Comparison of ENCODE assay signal across 20 cellular contexts in genomic region chr5:125175348-125176004, GRCh38.
DNase-seq lines count a peak whose midpoint lies in the region; ATAC-seq and TF ChIP-seq lines count a peak whose summit lies in the region.
"Had no signal": no experiment of that assay in that cellular context is flagged by ENCODE, and none has a peak within 500 bp of the region (broad histone marks: within the 10 kb centered on the region; RNA-seq: fewer than 3 reads in every experiment).

No MANE protein-coding gene starts in this region.

- TF ChIP-seq CTCF in C4-2B (conservative IDR thresholded peaks at IDR 0.05) (no peak), colonic mucosa (IDR thresholded peaks at IDR 0.05) (no peak), H9 (conservative IDR thresholded peaks at IDR 0.05) (no peak)

- H3K4me3 ChIP-seq in colonic mucosa, result no peak overlapping the region
- no peak overlapping the region for H3K4me3 ChIP-seq in naive thymus-derived CD4-positive, alpha-beta T cell (ENCODE audit: low read length)

- no peak overlapping the region for H2AFZ ChIP-seq in H9 (ENCODE audit: low read length)

- H2BK20ac ChIP-seq in H9 (ENCODE audit: low read depth, low read length, poor library complexity, severe bottlenecking), result no peak overlapping the region

- H4K8ac ChIP-seq in H9 (replicated peaks; ENCODE audit: insufficient read length, low read depth, low read length), result no peak overlapping the region

- H3K27ac Mint-ChIP-seq in H9, result no peak overlapping the region
- H3K27ac Mint-ChIP-seq in naive thymus-derived CD4-positive, alpha-beta T cell, result no peak overlapping the region

- H3K14ac ChIP-seq in H9 (ENCODE audit: insufficient read depth, low read length), result no peak overlapping the region

- H3K18ac ChIP-seq in H9 (ENCODE audit: insufficient read length, low read depth, low read length), result no peak overlapping the region

- H4K20me1 ChIP-seq in H9 (ENCODE audit: control insufficient read depth, insufficient read depth, insufficient read length), result no peaks in the 10 kb centered on the region

- DNase-seq in NCI-H446 treated with DMSO at 0.1 percent for 48 hours (lab: John Stamatoyannopoulos, UW), result peak; percentile 11
- DNase-seq in colonic mucosa, result no peak
- DNase-seq in left colon, result no peak
- DNase-seq in activated CD4-positive, CD25-positive, alpha-beta regulatory T cell treated with anti-CD3 and anti-CD28 coated beads, Interleukin-2, amount 50 U/mL, for 72 hours, result no peak
- no peak for DNase-seq in H9
- no peak for DNase-seq in naive thymus-derived CD4-positive, alpha-beta T cell
- DNase-seq: DMS53, H7, IMR-90, Karpas-422, MM.1S, NCI-H1105 treated with DMSO at 0.1 percent for 48 hours, NCI-H1694 treated with DMSO at 0.1 percent for 48 hours, NCI-H2107, NCI-H226, OCI-M1 had no signal

- H3K4me1 ChIP-seq in colonic mucosa, result no peaks in the 10 kb centered on the region
- peaks cover 5% of the 10 kb centered on the region for H3K4me1 ChIP-seq in H9 (ENCODE audit: insufficient read depth, low read length)
- no peaks in the 10 kb centered on the region for H3K4me1 ChIP-seq in naive thymus-derived CD4-positive, alpha-beta T cell (ENCODE audit: control insufficient read depth in 2 of 2, insufficient read depth in 2 of 2, low read length in 2 of 2)

- POLR2A ChIA-PET in naive thymus-derived CD4-positive, alpha-beta T cell (lab: Charles Lee), result no interaction called here

- H3K36me3 ChIP-seq in colonic mucosa, result no peaks in the 10 kb centered on the region
- H3K36me3 ChIP-seq in naive thymus-derived CD4-positive, alpha-beta T cell (ENCODE audit: control insufficient read depth in 2 of 3, insufficient read depth in 3 of 3, low read length in 3 of 3), result no peaks in the 10 kb centered on the region

- CTCF ChIA-PET in naive thymus-derived CD4-positive, alpha-beta T cell (lab: Charles Lee), result no interaction called here

- H3K23ac ChIP-seq in H9 (ENCODE audit: insufficient read length, low read depth, low read length), result no peak overlapping the region

- H4K5ac ChIP-seq in H9 (ENCODE audit: insufficient read length, low read depth, low read length), result no peak overlapping the region

- no peak overlapping the region for H3K4me2 ChIP-seq in H9 (ENCODE audit: insufficient read depth, insufficient read length, low read length)

- no peaks in the 10 kb centered on the region for H3K23me2 ChIP-seq in H9 (ENCODE audit: insufficient read length, low read depth, low read length, poor library complexity, severe bottlenecking)

- WGBS in H9 (ENCODE audit: extremely low coverage, insufficient read length, low lambda C conversion rate), result no CpG with 5 or more reads among the region's 4 CpGs

- H3K56ac ChIP-seq in H9 (ENCODE audit: insufficient read length, low read depth, low read length), result no peak overlapping the region

- H3K79me1 ChIP-seq in H9 (ENCODE audit: insufficient read depth, low read depth, low read length, poor library complexity, severe bottlenecking), result no peaks in the 10 kb centered on the region

- H3K36me3 Mint-ChIP-seq in H9 (ENCODE audit: insufficient read depth in 1 of 3, low read depth in 3 of 3), result peaks cover 0 to 8% (median 4%) of the 10 kb centered on the region in 3 experiments; a peak in 4 of 7 replicates
- H3K36me3 Mint-ChIP-seq in naive thymus-derived CD4-positive, alpha-beta T cell, result no peaks in the 10 kb centered on the region

- H3K4ac ChIP-seq in H9 (ENCODE audit: low read depth, low read length), result no peak overlapping the region

- no peak overlapping the region for H2BK15ac ChIP-seq in H9 (ENCODE audit: low read depth, low read length)

- H2AK5ac ChIP-seq in H9 (ENCODE audit: insufficient read length, low read length), result no peak overlapping the region

- no peak overlapping the region for H2BK120ac ChIP-seq in H9 (ENCODE audit: low read depth, low read length, poor library complexity, severe bottlenecking)

- no peaks in the 10 kb centered on the region for H3K27me3 Mint-ChIP-seq in H9 (ENCODE audit: low read depth)
- no peaks in the 10 kb centered on the region for H3K27me3 Mint-ChIP-seq in naive thymus-derived CD4-positive, alpha-beta T cell

- H3K27me3 ChIP-seq in colonic mucosa (no peaks in the 10 kb centered on the region), H9 (ENCODE audit: insufficient read depth, low read length) (no peaks in the 10 kb centered on the region)
- H3K27me3 ChIP-seq in naive thymus-derived CD4-positive, alpha-beta T cell (ENCODE audit: control insufficient read depth in 2 of 2, insufficient read depth in 2 of 2, low read length in 2 of 2), result no peaks in the 10 kb centered on the region

- H4K91ac ChIP-seq in H9 (ENCODE audit: insufficient read length, low read depth, low read length), result no peak overlapping the region

- H3K4me3 Mint-ChIP-seq in H9, result no peak overlapping the region
- H3K4me3 Mint-ChIP-seq in naive thymus-derived CD4-positive, alpha-beta T cell, result no peak overlapping the region

- H3K9ac ChIP-seq in colonic mucosa (ENCODE audit: low read depth in 2 of 2, low read length in 2 of 2) (no peak overlapping the region), H9 (ENCODE audit: extremely low read depth, insufficient read length, low read length) (no peak overlapping the region)

- peaks cover 6 to 9% of the 10 kb centered on the region in 2 experiments; a peak in 3 of 5 replicates for H3K9me3 Mint-ChIP-seq in H9
- H3K9me3 Mint-ChIP-seq in naive thymus-derived CD4-positive, alpha-beta T cell, result peaks cover 0 to 17% (median 5%) of the 10 kb centered on the region in 11 donors

- H3K4me1 Mint-ChIP-seq in H9, result peaks cover 21% of the 10 kb centered on the region in 2 experiments
- H3K4me1 Mint-ChIP-seq in naive thymus-derived CD4-positive, alpha-beta T cell, result peaks cover 0 to 2% (median 0%) of the 10 kb centered on the region in 7 donors

- H3K9me3 ChIP-seq in colonic mucosa (no peaks in the 10 kb centered on the region), H9 (ENCODE audit: control insufficient read depth, low read depth, low read length) (no peaks in the 10 kb centered on the region)
- no peaks in the 10 kb centered on the region for H3K9me3 ChIP-seq in naive thymus-derived CD4-positive, alpha-beta T cell (ENCODE audit: control insufficient read depth in 2 of 3, low read length in 3 of 3)
- H3K9me3 ChIP-seq: Caco-2 had no signal

- H2BK12ac ChIP-seq in H9 (ENCODE audit: insufficient read length, low read depth, low read length), result no peak overlapping the region

- H3K27ac ChIP-seq in C4-2B (peak overlapping the region; percentile 74), colonic mucosa (peak overlapping the region; percentile 62), H9 (ENCODE audit: insufficient read length, low read depth, low read length) (no peak overlapping the region)
- H3K27ac ChIP-seq in naive thymus-derived CD4-positive, alpha-beta T cell (ENCODE audit: low read depth, low read length), result no peak overlapping the region
- H3K27ac ChIP-seq: RWPE1 had no signal

- no peak overlapping the region for H3T11ph ChIP-seq in H9 (ENCODE audit: low read length)

- intact Hi-C loops in colonic mucosa (cut with DNase I), result no loop called here
- intact Hi-C loops in left colon (cut with DNase I, micrococcal nuclease), result no loop called here
- intact Hi-C loops in naive thymus-derived CD4-positive, alpha-beta T cell (cut with micrococcal nuclease), result no loop called here

- no peak overlapping the region for H2BK5ac ChIP-seq in H9 (ENCODE audit: insufficient read length, low read length)

- H3K79me2 ChIP-seq in H9 (ENCODE audit: insufficient read depth, low read length), result no peaks in the 10 kb centered on the region

- ATAC-seq in left colon (peak; percentile 51), GM21723 (IDR thresholded peaks at IDR 0.05; ENCODE audit: unreplicated experiment) (no peak)
- no peak for ATAC-seq in naive thymus-derived CD4-positive, alpha-beta T cell

Comparison
In these comparisons a context has a peak if more than half of its experiments do, and no peak if none do; other contexts are left out.
1. H3K27ac ChIP-seq: peak in C4-2B (single experiment) and colonic mucosa (single experiment); none in H9 (single experiment) and naive thymus-derived CD4-positive, alpha-beta T cell (single experiment).